In the genomic region with DNA sequence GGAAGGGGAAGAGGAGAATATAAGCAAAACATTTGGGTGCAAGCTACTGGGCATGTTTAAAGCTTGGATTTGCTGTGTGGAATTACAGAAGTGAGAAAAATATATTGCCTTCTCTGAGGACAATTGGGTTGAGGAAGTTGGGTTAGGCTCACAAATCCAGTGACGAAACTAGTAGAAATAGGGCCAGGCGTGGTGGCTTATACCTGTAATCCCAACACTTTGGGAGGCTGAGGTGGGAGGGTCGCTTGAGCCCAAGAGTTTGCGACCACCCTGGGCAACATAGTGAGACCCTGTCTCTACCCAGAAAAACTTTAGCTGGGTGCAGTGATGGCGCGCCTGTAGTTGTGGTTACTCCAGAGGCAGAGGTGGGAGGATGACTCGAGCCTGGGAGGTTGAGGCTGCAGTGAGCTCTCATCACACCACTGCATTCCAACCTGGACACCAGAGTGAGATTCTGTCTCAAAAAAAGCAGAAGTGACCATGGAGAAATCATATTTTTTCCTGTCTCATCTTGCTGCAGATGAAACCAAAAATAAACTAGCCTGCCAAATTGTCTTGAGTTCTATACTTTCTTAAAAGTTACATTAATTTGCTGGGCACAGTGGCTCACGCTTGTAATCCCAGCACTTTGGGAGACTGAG, we compare ENCODE assay signal across 28 cellular contexts. TPM values are rescaled to one million over a fixed set of nuclear protein-coding genes. Genes with fewer than 3 reads are reported as not detected.
DNase-seq lines count a peak whose midpoint lies in the region; TF ChIP-seq lines count a peak whose summit lies in the region.
"Had no signal": no experiment of that assay in that cellular context is flagged by ENCODE, and none has a peak within 500 bp of the region (broad histone marks: within the 10 kb centered on the region; RNA-seq: fewer than 3 reads in every experiment).

No MANE protein-coding gene starts in this region.

- peak overlapping the region; percentile 69 to 83 for H3K27ac ChIP-seq in uterus
- no peak overlapping the region for H3K27ac ChIP-seq in stomach
- H3K27ac ChIP-seq: adrenal gland, C4-2B, cardiac muscle cell, prostate gland had no signal

- no peaks in the 10 kb centered on the region for H3K9me3 ChIP-seq in uterus
- H3K9me3 ChIP-seq in stomach, result no peaks in the 10 kb centered on the region
- H3K9me3 ChIP-seq: adrenal gland, prostate gland had no signal

- intact Hi-C loops in uterus (cut with DNase I; ENCODE audit: low total_unique reads) (loop anchor here (5.0 kb wide), 1 partner anchor 718 kb away; no protein-coding TSS in a partner anchor), stomach (cut with DNase I; ENCODE audit: low total_unique reads) (loop anchor here (5.0 kb wide), 1 partner anchor 718 kb away; no protein-coding TSS in a partner anchor)

- H3K36me3 ChIP-seq in uterus (no peaks in the 10 kb centered on the region), stomach (peaks cover 8 to 49% (median 43%) of the 10 kb centered on the region in 4 donors)
- H3K36me3 ChIP-seq: prostate gland had no signal

- H3K27me3 Mint-ChIP-seq in activated naive CD8-positive, alpha-beta T cell, result no peaks in the 10 kb centered on the region
- H3K27me3 Mint-ChIP-seq in activated naive CD8-positive, alpha-beta T cell treated with anti-CD3 and anti-CD28 coated beads for 36 hours, result no peaks in the 10 kb centered on the region
- peaks cover 2% of the 10 kb centered on the region for H3K27me3 Mint-ChIP-seq in glutamatergic neuron (ENCODE audit: unreplicated experiment)

- H3K36me3 Mint-ChIP-seq in activated naive CD8-positive, alpha-beta T cell, result no peaks in the 10 kb centered on the region
- peaks cover 13% of the 10 kb centered on the region for H3K36me3 Mint-ChIP-seq in activated naive CD8-positive, alpha-beta T cell treated with anti-CD3 and anti-CD28 coated beads for 36 hours
- H3K36me3 Mint-ChIP-seq in glutamatergic neuron (ENCODE audit: unreplicated experiment), result no peaks in the 10 kb centered on the region

- H3K4me1 Mint-ChIP-seq in activated naive CD8-positive, alpha-beta T cell (ENCODE audit: low read depth), result peaks cover 1% of the 10 kb centered on the region
- peaks cover 2% of the 10 kb centered on the region for H3K4me1 Mint-ChIP-seq in activated naive CD8-positive, alpha-beta T cell treated with anti-CD3 and anti-CD28 coated beads for 36 hours
- H3K4me1 Mint-ChIP-seq in glutamatergic neuron (ENCODE audit: low read depth, unreplicated experiment), result peaks cover 19% of the 10 kb centered on the region
- H3K4me1 Mint-ChIP-seq: mesothelial cell of epicardium had no signal

- H3K4me3 Mint-ChIP-seq in activated naive CD8-positive, alpha-beta T cell, result no peak overlapping the region
- H3K4me3 Mint-ChIP-seq in activated naive CD8-positive, alpha-beta T cell treated with anti-CD3 and anti-CD28 coated beads for 36 hours, result no peak overlapping the region
- no peak overlapping the region for H3K4me3 Mint-ChIP-seq in glutamatergic neuron (ENCODE audit: unreplicated experiment)
- H3K4me3 Mint-ChIP-seq: activated CD8-positive, alpha-beta T cell treated with anti-CD3 and anti-CD28 coated beads, Interleukin-2, amount 10 ng/mL, durations not matched to agents 7 days and 5 days; mesothelial cell of epicardium; neural crest cell; T-helper 1 cell treated with Interleukin-12 subunit alpha and Interleukin-12 subunit beta and Interleukin-4 antibody, amounts not matched to agents 30 μg/mL and 1 μg/mL, for 36 hours; WTC11 had no signal

- no peak for DNase-seq in activated naive CD8-positive, alpha-beta T cell treated with anti-CD3 and anti-CD28 coated beads for 36 hours
- peak; percentile 18 for DNase-seq in NOMO-1 treated with dmso at 0.1 percent for 144 hours (lab: John Stamatoyannopoulos, UW; ENCODE audit: unreplicated experiment)
- DNase-seq in glutamatergic neuron, result no peak
- DNase-seq in uterus, result no peak
- no peak for DNase-seq in foreskin fibroblast
- no peak for DNase-seq in stomach
- DNase-seq in NCI-H774 (lab: John Stamatoyannopoulos, UW), result no peak
- DNase-seq: ACHN; activated CD8-positive, alpha-beta T cell treated with anti-CD3 and anti-CD28 coated beads, Interleukin-2, amount 10 ng/mL, durations not matched to agents 7 days and 5 days; adrenal gland; DMS 273 treated with DMSO at 0.1 percent for 48 hours; KG1; left cardiac atrium; NCI-H1105; NCI-H2107; NCI-H510A treated with DMSO at 0.1 percent for 48 hours; PC-3; SHP77 treated with DMSO at 0.1 percent for 48 hours; stimulated activated CD4-positive, alpha-beta T cell treated with anti-CD3 and anti-CD28 coated beads, Interleukin-4, amount 100 ng/mL, for 1 hour; substantia nigra had no signal

- TF ChIP-seq POLR2A in uterus (IDR thresholded peaks at IDR 0.05), result no peak
- no peak for TF ChIP-seq POLR2A in stomach (IDR thresholded peaks at IDR 0.05)

- H3K4me3 ChIP-seq in uterus (no peak overlapping the region), foreskin fibroblast (ENCODE audit: low read depth in 1 of 2, low read length in 2 of 2) (no peak overlapping the region), stomach (no peak overlapping the region)
- H3K4me3 ChIP-seq: adrenal gland, cardiac muscle cell, prostate gland had no signal

- TF ChIP-seq EP300 in stomach (IDR thresholded peaks at IDR 0.05), result no peak

- peaks cover 0 to 13% of the 10 kb centered on the region in 2 donors for H3K4me1 ChIP-seq in uterus
- peaks cover 0 to 29% (median 0%) of the 10 kb centered on the region in 4 donors for H3K4me1 ChIP-seq in stomach
- H3K4me1 ChIP-seq: prostate gland had no signal

- no peaks in the 10 kb centered on the region for H3K9me3 Mint-ChIP-seq in activated naive CD8-positive, alpha-beta T cell (ENCODE audit: low read depth)
- no peaks in the 10 kb centered on the region for H3K9me3 Mint-ChIP-seq in activated naive CD8-positive, alpha-beta T cell treated with anti-CD3 and anti-CD28 coated beads for 36 hours
- peaks cover 2% of the 10 kb centered on the region for H3K9me3 Mint-ChIP-seq in glutamatergic neuron (ENCODE audit: unreplicated experiment)
- H3K9me3 Mint-ChIP-seq: mesothelial cell of epicardium; neural crest cell; T-helper 1 cell treated with Interleukin-12 subunit alpha and Interleukin-12 subunit beta and Interleukin-4 antibody, amounts not matched to agents 30 μg/mL and 1 μg/mL, for 36 hours; WTC11 had no signal

- H3K27ac Mint-ChIP-seq in activated naive CD8-positive, alpha-beta T cell, result peak overlapping the region; percentile 54
- no peak overlapping the region for H3K27ac Mint-ChIP-seq in activated naive CD8-positive, alpha-beta T cell treated with anti-CD3 and anti-CD28 coated beads for 36 hours
- H3K27ac Mint-ChIP-seq in glutamatergic neuron (ENCODE audit: unreplicated experiment), result peak overlapping the region; percentile 81
- H3K27ac Mint-ChIP-seq: activated CD8-positive, alpha-beta T cell treated with anti-CD3 and anti-CD28 coated beads, Interleukin-2, amount 10 ng/mL, durations not matched to agents 7 days and 5 days; mesothelial cell of epicardium; T-helper 1 cell treated with Interleukin-12 subunit alpha and Interleukin-12 subunit beta and Interleukin-4 antibody, amounts not matched to agents 30 μg/mL and 1 μg/mL, for 36 hours; WTC11 had no signal

- H3K27me3 ChIP-seq in uterus (no peaks in the 10 kb centered on the region), stomach (no peaks in the 10 kb centered on the region)
- H3K27me3 ChIP-seq: adrenal gland, cardiac muscle cell had no signal

- 90 to 97% (median 92%) methylated on average over 8 of the region's 8 CpGs for WGBS in stomach, 5 donors

- no peak for TF ChIP-seq CTCF in glutamatergic neuron (IDR thresholded peaks at IDR 0.05; ENCODE audit: partially characterized antibody, unreplicated experiment)
- no peak for TF ChIP-seq CTCF in uterus (IDR thresholded peaks at IDR 0.05)
- TF ChIP-seq CTCF in foreskin fibroblast (IDR thresholded peaks at IDR 0.05; ENCODE audit: low read depth, low read length), result no peak
- TF ChIP-seq CTCF in stomach (IDR thresholded peaks at IDR 0.05), result no peak

RNA-seq across cellular contexts. Expression of a gene that starts 22.4 kb away (rescaled TPM):
- 10 to 100 TPM; 27.6 to 27.8 TPM for total RNA-seq in activated naive CD8-positive, alpha-beta T cell treated with anti-CD3 and anti-CD28 coated beads for 36 hours
- total RNA-seq in glutamatergic neuron (ENCODE audit: unreplicated experiment), result 31.0 TPM
- 10 to 100 TPM in 3 of 4 donors, 1 to 10 TPM in 1; 4.1 to 20.7 (median 17.0) TPM for total RNA-seq in uterus
- 10 to 100 TPM in 4 of 5 donors, not detected in 1; 12.5 to 23.1 (median 16.1) TPM for total RNA-seq in stomach
- 10 to 100 TPM in 2 of 3 donors, 1 to 10 TPM in 1; 6.8 to 16.3 (median 14.2) TPM for polyA plus RNA-seq in stomach

Comparison
In these comparisons a context has a peak if more than half of its experiments do, and no peak if none do; other contexts are left out.
1. H3K27ac ChIP-seq: peak in uterus (2 of 2); none in stomach (0 of 5).